In genomic region chr17:57085448-57086068, GRCh38 we compare ENCODE assay signal across 1 cellular context.
TF ChIP-seq lines count a peak whose summit lies in the region.

No MANE protein-coding gene starts in this region.

TF ChIP-seq in HepG2, 621 proteins besides CTCF, POLR2A, EP300 and RAD21 (continued from another document and continues in another):
- no peak; the same call in 1 of the 2 replicates for TF ChIP-seq SNAPC2 (CRISPR knock-in tag; IDR thresholded peaks at IDR 0.05)
- TF ChIP-seq FOXK1 (CRISPR knock-in tag; IDR thresholded peaks at IDR 0.05; ENCODE audit: borderline replicate concordance, low read depth): peak; percentile 95
- no peak for TF ChIP-seq ZBTB39 (CRISPR knock-in tag; IDR thresholded peaks at IDR 0.05)
- no peak for TF ChIP-seq ZNF510 (CRISPR knock-in tag; IDR thresholded peaks at IDR 0.05; ENCODE audit: low read depth)
- no peak for TF ChIP-seq SMAD9 (CRISPR knock-in tag; IDR thresholded peaks at IDR 0.05)
- peak; percentile 97 for TF ChIP-seq ZBTB7B (CRISPR knock-in tag; IDR thresholded peaks at IDR 0.05)
- no peak for TF ChIP-seq IKZF1 (IDR thresholded peaks at IDR 0.05)
- TF ChIP-seq SIN3A (IDR thresholded peaks at IDR 0.05; ENCODE audit: borderline replicate concordance, low read depth, low read length): peak; percentile 66
- TF ChIP-seq MEIS1 (CRISPR knock-in tag; IDR thresholded peaks at IDR 0.05; ENCODE audit: borderline replicate concordance): peak; percentile 57; the same call in 1 of the 2 replicates
- no peak for TF ChIP-seq ZNF251 (CRISPR knock-in tag; IDR thresholded peaks at IDR 0.05)
- TF ChIP-seq STAT6 (CRISPR knock-in tag; IDR thresholded peaks at IDR 0.05; ENCODE audit: borderline replicate concordance): peak; percentile 90; the same call in 1 of the 2 replicates
- no peak for TF ChIP-seq HOXA7 (CRISPR knock-in tag; IDR thresholded peaks at IDR 0.05)
- peak; percentile 89 for TF ChIP-seq ARID4A (CRISPR knock-in tag; IDR thresholded peaks at IDR 0.05; ENCODE audit: borderline replicate concordance)
- 0 out of 2 replicates have a peak, but pooled peaks have one; percentile 6 for TF ChIP-seq NFIB (CRISPR knock-in tag; IDR thresholded peaks at IDR 0.05; ENCODE audit: borderline replicate concordance)
- peak; percentile 50; the same call in 1 of the 2 replicates for TF ChIP-seq HNRNPUL1 (IDR thresholded peaks at IDR 0.05; ENCODE audit: low read depth, low read length)
- TF ChIP-seq PAF1 (CRISPR knock-in tag; IDR thresholded peaks at IDR 0.05): no peak
- TF ChIP-seq ZNF282 (IDR thresholded peaks at IDR 0.05; ENCODE audit: partially characterized antibody): no peak
- TF ChIP-seq KLF12 (CRISPR knock-in tag; IDR thresholded peaks at IDR 0.05; ENCODE audit: borderline replicate concordance): peak; percentile 95; the same call in 1 of the 2 replicates
- no peak; the same call in 1 of the 2 replicates for TF ChIP-seq CREB1 (IDR thresholded peaks at IDR 0.05)
- no peak for TF ChIP-seq CREB1 (CRISPR knock-in tag; IDR thresholded peaks at IDR 0.05)
- TF ChIP-seq MTF1 (CRISPR knock-in tag; IDR thresholded peaks at IDR 0.05): 0 out of 2 replicates have a peak, but pooled peaks have one; percentile 35
- TF ChIP-seq ZNF598 (CRISPR knock-in tag; IDR thresholded peaks at IDR 0.05; ENCODE audit: borderline replicate concordance): no peak
- TF ChIP-seq ISL2 (CRISPR knock-in tag; IDR thresholded peaks at IDR 0.05): peak; percentile 84
- TF ChIP-seq RERE (CRISPR knock-in tag; IDR thresholded peaks at IDR 0.05; ENCODE audit: low read depth): peak; percentile 64; the same call in 1 of the 2 replicates
- no peak; the same call in 1 of the 2 replicates for TF ChIP-seq CENPT (CRISPR knock-in tag; IDR thresholded peaks at IDR 0.05; ENCODE audit: low read depth)
- peak; percentile 95 for TF ChIP-seq IKZF5 (CRISPR knock-in tag; IDR thresholded peaks at IDR 0.05)
- peak; percentile 96 for TF ChIP-seq ZNF687 (CRISPR knock-in tag; IDR thresholded peaks at IDR 0.05)
- peak; percentile 74 for TF ChIP-seq TAF1 (CRISPR knock-in tag; IDR thresholded peaks at IDR 0.05)
- 0 out of 2 replicates have a peak, but pooled peaks have one; percentile 30 for TF ChIP-seq RFXAP (CRISPR knock-in tag; IDR thresholded peaks at IDR 0.05; ENCODE audit: borderline replicate concordance)
- no peak; the same call in 1 of the 2 replicates for TF ChIP-seq ZFP91 (CRISPR knock-in tag; IDR thresholded peaks at IDR 0.05; ENCODE audit: borderline replicate concordance)
- peak; percentile 70 for TF ChIP-seq SRSF1 (optimal IDR thresholded peaks at IDR 0.05; ENCODE audit: low read depth, low read length)
- TF ChIP-seq MTA3 (CRISPR knock-in tag; IDR thresholded peaks at IDR 0.05): no peak
- TF ChIP-seq PTBP1 (IDR thresholded peaks at IDR 0.05; ENCODE audit: low read depth, low read length, poor library complexity, severe bottlenecking): no peak
- no peak for TF ChIP-seq CHCHD3 (CRISPR knock-in tag; IDR thresholded peaks at IDR 0.05)
- peak; percentile 95 for TF ChIP-seq ZNF274 (CRISPR knock-in tag; IDR thresholded peaks at IDR 0.05)
- no peak for TF ChIP-seq RELA (CRISPR knock-in tag; IDR thresholded peaks at IDR 0.05)
- TF ChIP-seq CBX5 (CRISPR knock-in tag; IDR thresholded peaks at IDR 0.05; ENCODE audit: borderline replicate concordance): peak; percentile 59; the same call in 1 of the 2 replicates
